ENCODE assay signal across 1 cellular context in the genomic region with DNA sequence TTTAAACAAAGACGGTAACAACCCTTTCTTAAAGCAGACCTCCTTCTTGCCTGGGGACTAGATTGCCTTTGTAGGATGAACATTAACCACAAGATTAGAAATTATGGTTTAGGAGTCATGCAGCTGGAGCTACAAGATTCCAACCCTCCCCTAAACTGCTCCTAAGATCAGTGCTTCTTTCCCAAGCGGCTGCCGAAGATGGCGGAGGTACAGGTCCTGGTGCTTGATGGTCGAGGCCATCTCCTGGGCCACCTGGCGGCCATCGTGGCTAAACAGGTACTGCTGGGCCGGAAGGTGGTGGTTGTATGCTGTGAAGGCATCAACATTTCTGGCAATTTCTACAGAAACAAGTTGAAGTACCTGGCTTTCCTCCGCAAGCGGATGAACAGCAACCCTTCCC. TPM values are rescaled to one million over a fixed set of nuclear protein-coding genes. Genes with fewer than 3 reads are reported as not detected.
"Had no signal": no experiment of that assay in that cellular context is flagged by ENCODE, and none has a peak within 500 bp of the region (broad histone marks: within the 10 kb centered on the region; RNA-seq: fewer than 3 reads in every experiment).

No MANE protein-coding gene starts in this region.

RNA-seq across cellular contexts. Expression of gene GPRC5A, which starts 16.1 kb away (rescaled TPM):
- total RNA-seq: activated naive CD8-positive, alpha-beta T cell treated with anti-CD3 and anti-CD28 coated beads, Interleukin-2, amount 10 ng/mL, durations not matched to agents 7 days and 5 days had no signal
